In genomic region chr5:141945511-141946024, GRCh38 we compare ENCODE assay signal across 16 cellular contexts. TPM values are rescaled to one million over a fixed set of nuclear protein-coding genes. Genes with fewer than 3 reads are reported as not detected.
A peak's percentile ranks its signal among the peaks of the same experiment; 100 is the strongest.
DNase-seq lines count a peak whose midpoint lies in the region; ATAC-seq, FAIRE-seq and TF ChIP-seq lines count a peak whose summit lies in the region.
"Had no signal": no experiment of that assay in that cellular context is flagged by ENCODE, and none has a peak within 500 bp of the region (broad histone marks: within the 10 kb centered on the region; RNA-seq: fewer than 3 reads in every experiment).

No MANE protein-coding gene starts in this region.

- H3K23me2 ChIP-seq in H1 (ENCODE audit: low read depth, low read length) = no peaks in the 10 kb centered on the region

- no peak overlapping the region for H3K4me3 Mint-ChIP-seq in type B pancreatic cell
- H3K4me3 Mint-ChIP-seq: activated CD8-positive, alpha-beta T cell treated with anti-CD3 and anti-CD28 coated beads, Interleukin-2, amount 10 ng/mL, durations not matched to agents 7 days and 5 days; activated naive CD4-positive, alpha-beta T cell treated with anti-CD3 and anti-CD28 coated beads for 36 hours; stimulated activated memory B cell treated with anti-CD40 and anti-IgM and Interleukin-4, amounts not matched to agents 10 μg/mL and 1 μg/mL and 100 μg/mL, for 72 hours had no signal

- H2BK15ac ChIP-seq in H1 (ENCODE audit: low read length) = no peak overlapping the region

- peak overlapping the region; percentile 15 for H4K91ac ChIP-seq in H1 (replicated peaks; ENCODE audit: insufficient read length, low read length)

- peak; percentile 49 for ATAC-seq in sciatic nerve
- ATAC-seq in HG03521 (IDR thresholded peaks at IDR 0.05; ENCODE audit: unreplicated experiment) = no peak
- ATAC-seq in HG03139 (IDR thresholded peaks at IDR 0.05; ENCODE audit: unreplicated experiment) = no peak
- ATAC-seq: activated CD8-positive, alpha-beta T cell treated with anti-CD3 and anti-CD28 coated beads, Interleukin-2, amount 10 ng/mL, durations not matched to agents 7 days and 5 days; stimulated activated memory B cell treated with anti-CD40 and anti-IgM and Interleukin-4, amounts not matched to agents 10 μg/mL and 1 μg/mL and 100 μg/mL, for 72 hours had no signal

- 78% methylated on average over 25 of the region's 25 CpGs; no CpG with 5 or more reads in 1 of the 2 experiments for WGBS in H1 (ENCODE audit: extremely low coverage in 1 of 2, insufficient coverage in 1 of 2, insufficient read length in 1 of 2, insufficient replicate concordance in 2 of 2, low coverage in 1 of 2, low lambda C conversion rate in 2 of 2, missing lambda C conversion rate in 1 of 2), 2 experiments

- intact Hi-C loops in sciatic nerve (cut with DNase I) = no loop called here

- CTCF ChIA-PET in HEK293 (lab: Yijun Ruan, JAX) (interaction anchor here (1.0 to 1.7 kb wide), 3 partner anchors 15 to 254 kb away, joined by 3 to 6 read pairs (median 5); no protein-coding TSS in a partner anchor), H1 (lab: Charles Lee; ENCODE audit: partially characterized antibody) (interaction anchor here (0.6 to 20.8 kb wide), 14 partner anchors 11 to 253 kb away, joined by 3 to 324 read pairs (median 4); partner anchors contain the start of genes PCDH1, PCDH12 and RNF14)

- peak overlapping the region in 1 of 4 experiments; percentile 1; a peak in 1 of 7 replicates for H3K9ac ChIP-seq in H1 (replicated peaks in 1 of 4; ENCODE audit: extremely low read depth in 1 of 4, low read depth in 3 of 4, low read length in 3 of 4)
- H3K9ac ChIP-seq: BLaER1 had no signal

- H3K36me3 ChIP-seq in HEK293 (ENCODE audit: control insufficient read depth in 2 of 2, insufficient read depth in 1 of 2, low read length in 2 of 2) (peaks cover 0 to under 1% of the 10 kb centered on the region in 2 experiments; a peak in 1 of 3 replicates), H1 (ENCODE audit: control insufficient read depth in 2 of 4, insufficient read depth in 4 of 4, low read length in 3 of 4) (no peaks in the 10 kb centered on the region; a peak in 1 of 8 replicates)

- H3K27ac ChIP-seq in HEK293 (ENCODE audit: extremely low read depth, low read depth, low read length) (no peak overlapping the region), H1 (ENCODE audit: low read depth, low read length) (no peak overlapping the region), layer of hippocampus (ENCODE audit: low read depth, low read length) (peak overlapping the region; percentile 42)
- H3K27ac ChIP-seq: BLaER1 had no signal

- TF ChIP-seq CTCF in HEK293 (tag by site-specific recombination; IDR thresholded peaks at IDR 0.05) (no peak), H1 (IDR thresholded peaks at IDR 0.05; ENCODE audit: control extremely low read depth in 1 of 3, insufficient read depth in 1 of 3, low read depth in 1 of 3, low read length in 3 of 3) (no peak), type B pancreatic cell (conservative IDR thresholded peaks at IDR 0.05) (no peak)

- H3K4me1 ChIP-seq in HEK293 (ENCODE audit: control insufficient read depth, insufficient read depth, low read length) = no peaks in the 10 kb centered on the region
- peaks cover 0 to 10% (median 7%) of the 10 kb centered on the region in 4 experiments; a peak in 5 of 7 replicates for H3K4me1 ChIP-seq in H1 (replicated peaks in 1 of 4; ENCODE audit: control insufficient read depth in 3 of 4, insufficient read depth in 4 of 4, low read length in 3 of 4)

- no peak overlapping the region for H4K5ac ChIP-seq in H1 (ENCODE audit: insufficient read length, low read depth, low read length)

- H3K9me3 Mint-ChIP-seq in type B pancreatic cell = no peaks in the 10 kb centered on the region
- H3K9me3 Mint-ChIP-seq: activated naive CD4-positive, alpha-beta T cell treated with anti-CD3 and anti-CD28 coated beads for 36 hours; stimulated activated memory B cell treated with anti-CD40 and anti-IgM and Interleukin-4, amounts not matched to agents 10 μg/mL and 1 μg/mL and 100 μg/mL, for 72 hours had no signal

- no peak for TF ChIP-seq EP300 in H1 (IDR thresholded peaks at IDR 0.05; ENCODE audit: borderline replicate concordance in 1 of 2, low read depth in 2 of 2, low read length in 2 of 2)

- no peak overlapping the region for H3K14ac ChIP-seq in H1 (ENCODE audit: insufficient read length)

- H3K23ac ChIP-seq in H1 (ENCODE audit: insufficient read length) = no peak overlapping the region

- H3K4me3 ChIP-seq in HEK293 (ENCODE audit: low read depth, low read length) (no peak overlapping the region), H1 (ENCODE audit: extremely low read depth in 1 of 4, insufficient read depth in 2 of 4, low read depth in 3 of 4, low read length in 4 of 4) (no peak overlapping the region)
- H3K4me3 ChIP-seq: BLaER1 had no signal

- TF ChIP-seq POLR2A in H1 (IDR thresholded peaks at IDR 0.05; ENCODE audit: control extremely low read depth in 1 of 2, low read depth in 2 of 2, low read length in 2 of 2) (peak in 1 of 2 experiments; percentile 13; a peak in 1 of 3 replicates), H54 (IDR thresholded peaks at IDR 0.05; ENCODE audit: low read depth, low read length) (no peak)

- FAIRE-seq in H1 (lab: Jason Lieb, UNC) (no peak), H54 (lab: Jason Lieb, UNC) (no peak)
- FAIRE-seq: keratinocyte had no signal

- no peak overlapping the region for H2BK120ac ChIP-seq in H1 (replicated peaks; ENCODE audit: low read depth, low read length)

- H2BK20ac ChIP-seq in H1 (ENCODE audit: low read length) = no peak overlapping the region

- TF ChIP-seq RAD21 in H1 (IDR thresholded peaks at IDR 0.05 in 1 of 2, conservative IDR thresholded peaks at IDR 0.05 in 1 of 2; ENCODE audit: low read depth in 2 of 2, low read length in 2 of 2) = no peak

- H2BK12ac ChIP-seq in H1 (ENCODE audit: low read depth, low read length) = peak overlapping the region; percentile 85; the same call in 1 of the 2 replicates

- H3K4me2 ChIP-seq in H1 (ENCODE audit: insufficient read depth in 1 of 2, low read depth in 2 of 2, low read length in 2 of 2) = peak overlapping the region in 1 of 2 experiments; percentile 27; a peak in 3 of 4 replicates
- H3K4me2 ChIP-seq: BLaER1 had no signal

- no peaks in the 10 kb centered on the region for H4K20me1 ChIP-seq in H1 (replicated peaks in 1 of 2; ENCODE audit: control insufficient read depth in 1 of 2, insufficient read depth in 2 of 2, low read length in 2 of 2)
- H4K20me1 ChIP-seq: BLaER1 had no signal

- H3K79me2 ChIP-seq in H1 (ENCODE audit: control insufficient read depth in 1 of 2, insufficient read depth in 2 of 2, low read length in 2 of 2) = no peaks in the 10 kb centered on the region

- H3K18ac ChIP-seq in H1 (ENCODE audit: extremely low read depth, low read length) = peak overlapping the region; percentile 44; the same call in 1 of the 2 replicates

- H3K27ac Mint-ChIP-seq in type B pancreatic cell = no peak overlapping the region
- H3K27ac Mint-ChIP-seq: activated CD8-positive, alpha-beta T cell treated with anti-CD3 and anti-CD28 coated beads, Interleukin-2, amount 10 ng/mL, durations not matched to agents 7 days and 5 days; activated naive CD4-positive, alpha-beta T cell treated with anti-CD3 and anti-CD28 coated beads for 36 hours; stimulated activated memory B cell treated with anti-CD40 and anti-IgM and Interleukin-4, amounts not matched to agents 10 μg/mL and 1 μg/mL and 100 μg/mL, for 72 hours had no signal

- no peak overlapping the region for H2AFZ ChIP-seq in H1 (ENCODE audit: low read length)

- H3K4me1 Mint-ChIP-seq in type B pancreatic cell (ENCODE audit: unreplicated experiment) = peaks cover 10% of the 10 kb centered on the region
- H3K4me1 Mint-ChIP-seq: stimulated activated memory B cell treated with anti-CD40 and anti-IgM and Interleukin-4, amounts not matched to agents 10 μg/mL and 1 μg/mL and 100 μg/mL, for 72 hours had no signal

- H3K79me1 ChIP-seq in H1 (ENCODE audit: low read depth, low read length) = no peaks in the 10 kb centered on the region

- peak overlapping the region; percentile 47; the same call in 1 of the 2 replicates for H2BK5ac ChIP-seq in H1 (ENCODE audit: low read depth, low read length)

- no peak overlapping the region for H3K4ac ChIP-seq in H1 (replicated peaks; ENCODE audit: insufficient read length, low read depth, low read length)

- H3K56ac ChIP-seq in H1 (replicated peaks; ENCODE audit: insufficient read length, low read depth, low read length) = no peak overlapping the region

- no peak overlapping the region; the same call in 1 of the 2 replicates for H2AK5ac ChIP-seq in H1 (ENCODE audit: low read depth, low read length)

- H4K8ac ChIP-seq in H1 (ENCODE audit: extremely low read depth, insufficient read depth, low read length) = peak overlapping the region; percentile 66; the same call in 1 of the 2 replicates

- H3K27me3 ChIP-seq in H1 (replicated peaks in 1 of 4; ENCODE audit: control insufficient read depth in 3 of 4, extremely low read depth in 1 of 4, insufficient read depth in 3 of 4, low read length in 3 of 4) = no peaks in the 10 kb centered on the region; a peak in 1 of 7 replicates
- no peaks in the 10 kb centered on the region for H3K27me3 ChIP-seq in layer of hippocampus (ENCODE audit: control insufficient read depth, insufficient read depth, low read length)
- H3K27me3 ChIP-seq: BLaER1 had no signal

- H3K36me3 Mint-ChIP-seq in type B pancreatic cell = no peaks in the 10 kb centered on the region

- DNase-seq in H1 (ENCODE audit: low read depth in 1 of 2, low spot score in 2 of 2) (peak in 1 of 2 experiments; percentile 59), sciatic nerve (ENCODE audit: low spot score) (no peak), type B pancreatic cell (ENCODE audit: extremely low spot score, unreplicated experiment) (no peak), H54 (ENCODE audit: insufficient read length, low spot score) (no peak)
- DNase-seq: activated CD8-positive, alpha-beta T cell treated with anti-CD3 and anti-CD28 coated beads, Interleukin-2, amount 10 ng/mL, durations not matched to agents 7 days and 5 days; activated naive CD4-positive, alpha-beta T cell treated with anti-CD3 and anti-CD28 coated beads for 36 hours; NCI-H1048; stimulated activated CD4-positive, alpha-beta T cell treated with anti-CD3 and anti-CD28 coated beads, Interleukin-1b, Interleukin-23, amount 100 ng/mL, for 48 hours had no signal

- H3K27me3 Mint-ChIP-seq in type B pancreatic cell = no peaks in the 10 kb centered on the region
- H3K27me3 Mint-ChIP-seq: stimulated activated memory B cell treated with anti-CD40 and anti-IgM and Interleukin-4, amounts not matched to agents 10 μg/mL and 1 μg/mL and 100 μg/mL, for 72 hours had no signal

- H3K9me3 ChIP-seq in HEK293 (ENCODE audit: control insufficient read depth, insufficient read depth, low read depth, low read length) (no peaks in the 10 kb centered on the region), H1 (ENCODE audit: insufficient read depth in 2 of 2, low read depth in 1 of 2, low read length in 1 of 2) (no peaks in the 10 kb centered on the region)
- H3K9me3 ChIP-seq: BLaER1 had no signal

- POLR2A ChIA-PET in HEK293 (lab: Yijun Ruan, JAX) = interaction anchor here (1.1 to 1.7 kb wide), 2 partner anchors 22 to 24 kb away, joined by 3 to 5 read pairs; partner anchors contain the start of genes DELE1 and RNF14
- POLR2A ChIA-PET in H1 (lab: Charles Lee; ENCODE audit: partially characterized antibody) = interaction anchor here (0.6 to 9.2 kb wide), 10 partner anchors 9 to 309 kb away, joined by 3 to 121 read pairs (median 4); partner anchors contain the start of genes DELE1, HDAC3, PCDH1 and PCDH12

RNA-seq across cellular contexts. Expression of gene PCDH12, which starts 12.4 kb away (rescaled TPM):
- total RNA-seq in H1 (2021; fragmentation: NEBNext Ultra II Directional; extraction: Animal tissue kit (Norgen Biotek cat#: 25700)) = 0.17 and 0.21 TPM in 2 replicates
- polyA plus RNA-seq in H1 (2011; rRNA removed) = 0.05 and 0.06 TPM in 2 replicates
- polyA plus RNA-seq in H1 (2011; cell fraction: cytosol; rRNA removed) = 0.05 TPM
- 0.26 TPM for polyA plus RNA-seq in H1 (2011; cell fraction: nucleus; rRNA removed)
- 0.31 to 0.47 TPM (median 0.35 TPM) in 4 replicates for polyA plus RNA-seq in H1 (2012, experiment 1 of 2)
- polyA plus RNA-seq in H1 (2012, experiment 2 of 2) = 0.09 TPM
- 0.14 TPM for polyA plus RNA-seq in H1 (2013, experiment 1 of 2)
- 0.26 TPM for polyA plus RNA-seq in H1 (2013, experiment 2 of 2)
- polyA minus RNA-seq in H1 (2011; rRNA and poly(A)+ RNA removed) = 0.06 and 0.49 TPM in 2 replicates
- not detected for polyA minus RNA-seq in H1 (2011; cell fraction: cytosol; rRNA and poly(A)+ RNA removed)
- 0.10 TPM for polyA minus RNA-seq in H1 (2011; cell fraction: nucleus; rRNA and poly(A)+ RNA removed)
- 7.0 TPM for total RNA-seq in sciatic nerve
- not detected in 2 replicates for total RNA-seq in type B pancreatic cell (ENCODE audit: low replicate concordance)
- total RNA-seq: osteoblast had no signal

RNA-seq across cellular contexts. Expression of gene DELE1, which starts 21.9 kb away (rescaled TPM):
- 59.6 and 61.4 TPM in 2 replicates for total RNA-seq in H1 (2021; fragmentation: NEBNext Ultra II Directional; extraction: Animal tissue kit (Norgen Biotek cat#: 25700))
- 114 and 132 TPM in 2 replicates for polyA plus RNA-seq in H1 (2011; rRNA removed)
- polyA plus RNA-seq in H1 (2011; cell fraction: cytosol; rRNA removed) = 98.7 TPM
- polyA plus RNA-seq in H1 (2011; cell fraction: nucleus; rRNA removed) = 310 TPM
- polyA plus RNA-seq in H1 (2012, experiment 1 of 2) = 71.4 to 88.2 TPM (median 72.4 TPM) in 4 replicates
- 49.9 TPM for polyA plus RNA-seq in H1 (2012, experiment 2 of 2)
- polyA plus RNA-seq in H1 (2013, experiment 1 of 2) = 46.8 TPM
- 41.4 TPM for polyA plus RNA-seq in H1 (2013, experiment 2 of 2)
- polyA minus RNA-seq in H1 (2011; rRNA and poly(A)+ RNA removed) = 84.7 and 92.9 TPM in 2 replicates
- polyA minus RNA-seq in H1 (2011; cell fraction: cytosol; rRNA and poly(A)+ RNA removed) = 35.0 TPM
- 93.7 TPM for polyA minus RNA-seq in H1 (2011; cell fraction: nucleus; rRNA and poly(A)+ RNA removed)
- total RNA-seq in sciatic nerve = 73.3 TPM
- total RNA-seq in type B pancreatic cell (ENCODE audit: low replicate concordance) = 45.7 and 67.9 TPM in 2 replicates

RNA-seq across cellular contexts. Expression of gene RNF14, which starts 23.3 kb away (rescaled TPM):
- 19.6 and 20.2 TPM in 2 replicates for total RNA-seq in H1 (2021; fragmentation: NEBNext Ultra II Directional; extraction: Animal tissue kit (Norgen Biotek cat#: 25700))
- 4.4 and 4.7 TPM in 2 replicates for polyA plus RNA-seq in H1 (2011; rRNA removed)
- polyA plus RNA-seq in H1 (2011; cell fraction: cytosol; rRNA removed) = 8.1 TPM
- polyA plus RNA-seq in H1 (2011; cell fraction: nucleus; rRNA removed) = 9.2 TPM
- 10.2 to 20.8 TPM (median 13.4 TPM) in 4 replicates for polyA plus RNA-seq in H1 (2012, experiment 1 of 2)
- 2.8 TPM for polyA plus RNA-seq in H1 (2012, experiment 2 of 2)
- polyA plus RNA-seq in H1 (2013, experiment 1 of 2) = 9.4 TPM
- 9.6 TPM for polyA plus RNA-seq in H1 (2013, experiment 2 of 2)
- 17.2 and 19.1 TPM in 2 replicates for polyA minus RNA-seq in H1 (2011; rRNA and poly(A)+ RNA removed)
- 10.4 TPM for polyA minus RNA-seq in H1 (2011; cell fraction: cytosol; rRNA and poly(A)+ RNA removed)
- 12.9 TPM for polyA minus RNA-seq in H1 (2011; cell fraction: nucleus; rRNA and poly(A)+ RNA removed)
- 58.1 TPM for total RNA-seq in sciatic nerve
- 39.8 and 59.2 TPM in 2 replicates for total RNA-seq in type B pancreatic cell (ENCODE audit: low replicate concordance)
